Comparison of ENCODE assay signal across 1 cellular context in genomic region chr9:16057541-16057940, GRCh38.
TF ChIP-seq lines count a peak whose summit lies in the region.

No MANE protein-coding gene starts in this region.

TF ChIP-seq in IMR-90, 13 proteins besides CTCF, POLR2A, EP300 and RAD21 (continued from another document):
- no peak for TF ChIP-seq USF2 (IDR thresholded peaks at IDR 0.05; ENCODE audit: low read depth, low read length)
